In genomic region chr12:110670161-110670701, GRCh38 we compare ENCODE assay signal across 1 cellular context.
TF ChIP-seq lines count a peak whose summit lies in the region.

No MANE protein-coding gene starts in this region.

TF ChIP-seq in GM12878, 131 proteins besides CTCF, POLR2A, EP300 and RAD21 (continued from another document):
- TF ChIP-seq, protein P1, sequence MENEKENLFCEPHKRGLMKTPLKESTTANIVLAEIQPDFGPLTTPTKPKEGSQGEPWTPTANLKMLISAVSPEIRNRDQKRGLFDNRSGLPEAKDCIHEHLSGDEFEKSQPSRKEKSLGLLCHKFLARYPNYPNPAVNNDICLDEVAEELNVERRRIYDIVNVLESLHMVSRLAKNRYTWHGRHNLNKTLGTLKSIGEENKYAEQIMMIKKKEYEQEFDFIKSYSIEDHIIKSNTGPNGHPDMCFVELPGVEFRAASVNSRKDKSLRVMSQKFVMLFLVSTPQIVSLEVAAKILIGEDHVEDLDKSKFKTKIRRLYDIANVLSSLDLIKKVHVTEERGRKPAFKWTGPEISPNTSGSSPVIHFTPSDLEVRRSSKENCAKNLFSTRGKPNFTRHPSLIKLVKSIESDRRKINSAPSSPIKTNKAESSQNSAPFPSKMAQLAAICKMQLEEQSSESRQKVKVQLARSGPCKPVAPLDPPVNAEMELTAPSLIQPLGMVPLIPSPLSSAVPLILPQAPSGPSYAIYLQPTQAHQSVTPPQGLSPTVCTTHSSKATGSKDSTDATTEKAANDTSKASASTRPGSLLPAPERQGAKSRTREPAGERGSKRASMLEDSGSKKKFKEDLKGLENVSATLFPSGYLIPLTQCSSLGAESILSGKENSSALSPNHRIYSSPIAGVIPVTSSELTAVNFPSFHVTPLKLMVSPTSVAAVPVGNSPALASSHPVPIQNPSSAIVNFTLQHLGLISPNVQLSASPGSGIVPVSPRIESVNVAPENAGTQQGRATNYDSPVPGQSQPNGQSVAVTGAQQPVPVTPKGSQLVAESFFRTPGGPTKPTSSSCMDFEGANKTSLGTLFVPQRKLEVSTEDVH (IDR thresholded peaks at IDR 0.05; ENCODE audit: low read depth, partially characterized antibody) = peak; percentile 43
- TF ChIP-seq EGR1 (IDR thresholded peaks at IDR 0.05; ENCODE audit: borderline replicate concordance in 1 of 2, low read depth in 2 of 2, low read length in 2 of 2) (peak in 1 of 2 experiments; percentile 70; a peak in 1 of 3 replicates), ZNF274 (IDR thresholded peaks at IDR 0.05; ENCODE audit: insufficient read depth, insufficient read length) (no peak), TARDBP (IDR thresholded peaks at IDR 0.05; ENCODE audit: borderline replicate concordance) (0 out of 2 replicates have a peak, but pooled peaks have one; percentile 14), ETV6 (conservative IDR thresholded peaks at IDR 0.05 in 1 of 2, IDR thresholded peaks at IDR 0.05 in 1 of 2; ENCODE audit: borderline replicate concordance in 1 of 2, low read depth in 1 of 2) (no peak; a peak in 1 of 4 replicates), CHD2 (IDR thresholded peaks at IDR 0.05; ENCODE audit: borderline replicate concordance, low read depth, low read length) (peak; percentile 30; the same call in 1 of the 2 replicates)
- TF ChIP-seq, protein P2, sequence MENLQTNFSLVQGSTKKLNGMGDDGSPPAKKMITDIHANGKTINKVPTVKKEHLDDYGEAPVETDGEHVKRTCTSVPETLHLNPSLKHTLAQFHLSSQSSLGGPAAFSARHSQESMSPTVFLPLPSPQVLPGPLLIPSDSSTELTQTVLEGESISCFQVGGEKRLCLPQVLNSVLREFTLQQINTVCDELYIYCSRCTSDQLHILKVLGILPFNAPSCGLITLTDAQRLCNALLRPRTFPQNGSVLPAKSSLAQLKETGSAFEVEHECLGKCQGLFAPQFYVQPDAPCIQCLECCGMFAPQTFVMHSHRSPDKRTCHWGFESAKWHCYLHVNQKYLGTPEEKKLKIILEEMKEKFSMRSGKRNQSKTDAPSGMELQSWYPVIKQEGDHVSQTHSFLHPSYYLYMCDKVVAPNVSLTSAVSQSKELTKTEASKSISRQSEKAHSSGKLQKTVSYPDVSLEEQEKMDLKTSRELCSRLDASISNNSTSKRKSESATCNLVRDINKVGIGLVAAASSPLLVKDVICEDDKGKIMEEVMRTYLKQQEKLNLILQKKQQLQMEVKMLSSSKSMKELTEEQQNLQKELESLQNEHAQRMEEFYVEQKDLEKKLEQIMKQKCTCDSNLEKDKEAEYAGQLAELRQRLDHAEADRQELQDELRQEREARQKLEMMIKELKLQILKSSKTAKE (IDR thresholded peaks at IDR 0.05; ENCODE audit: low read depth, poor library complexity, severe bottlenecking) = peak; percentile 86
- TF ChIP-seq, protein P3, sequence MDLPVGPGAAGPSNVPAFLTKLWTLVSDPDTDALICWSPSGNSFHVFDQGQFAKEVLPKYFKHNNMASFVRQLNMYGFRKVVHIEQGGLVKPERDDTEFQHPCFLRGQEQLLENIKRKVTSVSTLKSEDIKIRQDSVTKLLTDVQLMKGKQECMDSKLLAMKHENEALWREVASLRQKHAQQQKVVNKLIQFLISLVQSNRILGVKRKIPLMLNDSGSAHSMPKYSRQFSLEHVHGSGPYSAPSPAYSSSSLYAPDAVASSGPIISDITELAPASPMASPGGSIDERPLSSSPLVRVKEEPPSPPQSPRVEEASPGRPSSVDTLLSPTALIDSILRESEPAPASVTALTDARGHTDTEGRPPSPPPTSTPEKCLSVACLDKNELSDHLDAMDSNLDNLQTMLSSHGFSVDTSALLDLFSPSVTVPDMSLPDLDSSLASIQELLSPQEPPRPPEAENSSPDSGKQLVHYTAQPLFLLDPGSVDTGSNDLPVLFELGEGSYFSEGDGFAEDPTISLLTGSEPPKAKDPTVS (IDR thresholded peaks at IDR 0.05; ENCODE audit: low read depth, low read length) = no peak
